In the genomic region with DNA sequence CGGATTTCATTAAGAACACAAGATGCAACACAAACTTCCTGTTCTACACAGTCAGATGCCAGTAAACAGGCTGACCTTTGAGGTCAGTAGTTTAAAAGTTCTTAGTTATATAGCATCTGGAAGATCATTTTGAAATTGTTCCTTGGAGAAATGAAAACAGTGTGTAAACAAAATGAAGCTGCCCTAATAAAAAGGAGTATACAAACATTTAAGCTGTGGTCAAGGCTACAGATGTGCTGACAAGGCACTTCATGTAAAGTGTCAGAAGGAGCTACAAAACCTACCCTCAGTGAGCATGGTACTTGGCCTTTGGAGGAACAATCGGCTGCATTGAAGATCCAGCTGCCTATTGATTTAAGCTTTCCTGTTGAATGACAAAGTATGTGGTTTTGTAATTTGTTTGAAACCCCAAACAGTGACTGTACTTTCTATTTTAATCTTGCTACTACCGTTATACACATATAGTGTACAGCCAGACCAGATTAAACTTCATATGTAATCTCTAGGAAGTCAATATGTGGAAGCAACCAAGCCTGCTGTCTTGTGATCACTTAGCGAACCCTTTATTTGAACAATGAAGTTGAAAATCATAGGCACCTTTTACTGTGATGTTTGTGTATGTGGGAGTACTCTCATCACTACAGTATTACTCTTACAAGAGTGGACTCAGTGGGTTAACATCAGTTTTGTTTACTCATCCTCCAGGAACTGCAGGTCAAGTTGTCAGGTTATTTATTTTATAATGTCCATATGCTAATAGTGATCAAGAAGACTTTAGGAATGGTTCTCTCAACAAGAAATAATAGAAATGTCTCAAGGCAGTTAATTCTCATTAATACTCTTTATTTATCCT, we compare ENCODE assay signal across 12 cellular contexts. TPM values are rescaled to one million over a fixed set of nuclear protein-coding genes. Genes with fewer than 3 reads are reported as not detected.
DNase-seq lines count a peak whose midpoint lies in the region; ATAC-seq and TF ChIP-seq lines count a peak whose summit lies in the region.
"Had no signal": no experiment of that assay in that cellular context is flagged by ENCODE, and none has a peak within 500 bp of the region (broad histone marks: within the 10 kb centered on the region; RNA-seq: fewer than 3 reads in every experiment).

No MANE protein-coding gene starts in this region.

- H3K79me2 ChIP-seq in fibroblast of lung (ENCODE audit: control insufficient read depth, insufficient read depth, low read length), result peaks cover 4% of the 10 kb centered on the region

- no peak overlapping the region for H2AFZ ChIP-seq in fibroblast of lung (ENCODE audit: low read length)

- DNase-seq in left ventricle myocardium superior (no peak), left ventricle myocardium inferior (no peak), RPMI7951 (ENCODE audit: low read depth) (peak; percentile 58), fibroblast of lung (ENCODE audit: low read depth in 2 of 2) (peak in 1 of 2 donors; percentile 82), SKM-1 (lab: John Stamatoyannopoulos, UW; ENCODE audit: unreplicated experiment) (no peak), NCI-H748 treated with DMSO at 0.1 percent for 48 hours (lab: John Stamatoyannopoulos, UW) (no peak), hypothalamus (lab: John Stamatoyannopoulos, UW) (no peak)
- DNase-seq: adrenal gland, heart right ventricle, SJCRH30 had no signal

- H3K4me3 ChIP-seq in left ventricle myocardium inferior (no peak overlapping the region), fibroblast of lung (replicated peaks in 1 of 4; ENCODE audit: control extremely low read depth in 1 of 4, insufficient read depth in 1 of 4, low read depth in 3 of 4, low read length in 4 of 4) (peak overlapping the region in 1 of 4 experiments; percentile 18)
- H3K4me3 ChIP-seq: adrenal gland, heart right ventricle, SJCRH30 had no signal

- H3K4me1 Mint-ChIP-seq in stimulated activated memory B cell treated with anti-CD40 and anti-IgM and Interleukin-4, amounts not matched to agents 10 μg/mL and 1 μg/mL and 100 μg/mL, for 72 hours, result peaks cover 29% of the 10 kb centered on the region

- no peak overlapping the region for H3K4me3 Mint-ChIP-seq in stimulated activated memory B cell treated with anti-CD40 and anti-IgM and Interleukin-4, amounts not matched to agents 10 μg/mL and 1 μg/mL and 100 μg/mL, for 72 hours

- TF ChIP-seq CTCF in left ventricle myocardium inferior (IDR thresholded peaks at IDR 0.05; ENCODE audit: borderline replicate concordance), result no peak
- TF ChIP-seq CTCF in fibroblast of lung (conservative IDR thresholded peaks at IDR 0.05 in 1 of 2, IDR thresholded peaks at IDR 0.05 in 1 of 2; ENCODE audit: low read depth in 1 of 2, low read length in 2 of 2), result no peak

- H3K4me2 ChIP-seq in fibroblast of lung (ENCODE audit: extremely low read depth, insufficient read depth, low read length), result peak overlapping the region; percentile 21

- no peaks in the 10 kb centered on the region for H3K4me1 ChIP-seq in left ventricle myocardium inferior
- peaks cover 15% of the 10 kb centered on the region for H3K4me1 ChIP-seq in fibroblast of lung (ENCODE audit: control insufficient read depth, extremely low read depth, insufficient read depth, low read length)
- H3K4me1 ChIP-seq: SJCRH30 had no signal

- H3K9me3 ChIP-seq in left ventricle myocardium inferior (replicated peaks), result peaks cover 13% of the 10 kb centered on the region
- H3K9me3 ChIP-seq in fibroblast of lung (ENCODE audit: control insufficient read depth, insufficient read depth, low read depth, low read length), result no peaks in the 10 kb centered on the region
- H3K9me3 ChIP-seq: adrenal gland, SJCRH30 had no signal

- intact Hi-C loops in left ventricle myocardium superior (cut with micrococcal nuclease) (no loop called here), left ventricle myocardium inferior (cut with micrococcal nuclease) (no loop called here)

- H3K27me3 Mint-ChIP-seq in stimulated activated memory B cell treated with anti-CD40 and anti-IgM and Interleukin-4, amounts not matched to agents 10 μg/mL and 1 μg/mL and 100 μg/mL, for 72 hours, result peaks cover 18% of the 10 kb centered on the region
- H3K27me3 Mint-ChIP-seq: progenitor cell of endocrine pancreas had no signal

- peak; percentile 26 for ATAC-seq in left ventricle myocardium superior
- no peak for ATAC-seq in stimulated activated memory B cell treated with anti-CD40 and anti-IgM and Interleukin-4, amounts not matched to agents 10 μg/mL and 1 μg/mL and 100 μg/mL, for 72 hours

- H3K36me3 Mint-ChIP-seq in stimulated activated memory B cell treated with anti-CD40 and anti-IgM and Interleukin-4, amounts not matched to agents 10 μg/mL and 1 μg/mL and 100 μg/mL, for 72 hours, result no peaks in the 10 kb centered on the region

- no peak overlapping the region for H3K27ac ChIP-seq in left ventricle myocardium inferior (replicated peaks)
- H3K27ac ChIP-seq in fibroblast of lung (ENCODE audit: insufficient read depth, low read length), result peak overlapping the region; percentile 70
- H3K27ac ChIP-seq: SJCRH30 had no signal

- H4K20me1 ChIP-seq in fibroblast of lung (ENCODE audit: control insufficient read depth, extremely low read depth, insufficient read depth, low read length), result no peaks in the 10 kb centered on the region

- H3K9me3 Mint-ChIP-seq in stimulated activated memory B cell treated with anti-CD40 and anti-IgM and Interleukin-4, amounts not matched to agents 10 μg/mL and 1 μg/mL and 100 μg/mL, for 72 hours, result peaks cover 2% of the 10 kb centered on the region

- no peak overlapping the region for H3K27ac Mint-ChIP-seq in stimulated activated memory B cell treated with anti-CD40 and anti-IgM and Interleukin-4, amounts not matched to agents 10 μg/mL and 1 μg/mL and 100 μg/mL, for 72 hours
- H3K27ac Mint-ChIP-seq: progenitor cell of endocrine pancreas had no signal

- H3K36me3 ChIP-seq in left ventricle myocardium inferior (no peaks in the 10 kb centered on the region), fibroblast of lung (ENCODE audit: control insufficient read depth, insufficient read depth, low read length) (peaks cover 2% of the 10 kb centered on the region)
- H3K36me3 ChIP-seq: adrenal gland, heart right ventricle, SJCRH30 had no signal

- no peak overlapping the region for H3K9ac ChIP-seq in fibroblast of lung (ENCODE audit: insufficient read depth, low read length)

- H3K27me3 ChIP-seq in left ventricle myocardium inferior (ENCODE audit: low read depth), result no peaks in the 10 kb centered on the region
- no peaks in the 10 kb centered on the region for H3K27me3 ChIP-seq in fibroblast of lung (ENCODE audit: control insufficient read depth, insufficient read depth, low read length)
- H3K27me3 ChIP-seq: adrenal gland, heart right ventricle, SJCRH30 had no signal

RNA-seq across cellular contexts. Expression of gene PTGER2, which starts 13.5 kb away (rescaled TPM):
- total RNA-seq in left ventricle myocardium superior (0.47 TPM), left ventricle myocardium inferior (0.60 TPM), fibroblast of lung (30.0 and 38.8 TPM in 2 replicates)
- 0.78 and 1.6 TPM in 2 replicates for total RNA-seq in RPMI7951 (2014; rRNA removed; shearing (Covaris generic))
- 15.9 and 27.3 TPM in 2 replicates for polyA plus RNA-seq in fibroblast of lung
- polyA plus RNA-seq in fibroblast of lung (2012), result 17.5 and 32.4 TPM in 2 replicates
- 5.1 and 5.7 TPM in 2 replicates for polyA minus RNA-seq in fibroblast of lung (ENCODE audit: low replicate concordance)

Comparison
In these comparisons a context has a peak if more than half of its experiments do, and no peak if none do; other contexts are left out.
1. RNA of gene PTGER2, which starts 13.5 kb away (total RNA-seq): 30.0 to 38.8 TPM in fibroblast of lung; 0.78 to 1.6 TPM in RPMI7951, 0.60 TPM in left ventricle myocardium inferior (single experiment) and 0.47 TPM in left ventricle myocardium superior (single experiment); every median in the first group is over 10 times any median in the second.